ENCODE assay signal across 8 cellular contexts in genomic region chr18:48663931-48664847, GRCh38.
A peak's percentile ranks its signal among the peaks of the same experiment; 100 is the strongest.
DNase-seq lines count a peak whose midpoint lies in the region; ATAC-seq and TF ChIP-seq lines count a peak whose summit lies in the region.

No MANE protein-coding gene starts in this region.

- H3K79me2 ChIP-seq in SU-DHL-6 (ENCODE audit: insufficient read depth, low read length), result no peaks in the 10 kb centered on the region

- no peaks in the 10 kb centered on the region for H3K9me3 ChIP-seq in SU-DHL-6 (ENCODE audit: insufficient read depth, low read length)

- no peaks in the 10 kb centered on the region for H3K9me2 ChIP-seq in SU-DHL-6 (replicated peaks; ENCODE audit: insufficient read depth, low read length)

- no peaks in the 10 kb centered on the region for H3K36me3 ChIP-seq in SU-DHL-6 (ENCODE audit: low read length)

- H3K27ac ChIP-seq in SU-DHL-6 (ENCODE audit: low read depth, low read length), result no peak overlapping the region

- TF ChIP-seq CTCF in HFF-Myc (IDR thresholded peaks at IDR 0.05; ENCODE audit: low read depth, low read length, missing control alignments), result peak; percentile 82
- TF ChIP-seq CTCF in SU-DHL-6 (IDR thresholded peaks at IDR 0.05; ENCODE audit: insufficient read depth, low read length, poor library complexity, severe bottlenecking), result peak; percentile 93

- H3K4me3 ChIP-seq in HFF-Myc (replicated peaks; ENCODE audit: low read depth, low read length) (no peak overlapping the region), SU-DHL-6 (ENCODE audit: insufficient read depth, low read length, poor library complexity, severe bottlenecking) (no peak overlapping the region)

- no peaks in the 10 kb centered on the region for H4K20me1 ChIP-seq in SU-DHL-6 (ENCODE audit: low read depth, low read length)

- H3K9ac ChIP-seq in SU-DHL-6 (ENCODE audit: low read length), result no peak overlapping the region

- intact Hi-C loops in sciatic nerve (cut with DNase I), result loop anchor here (5.0 kb wide), 1 partner anchor 187 kb away; no protein-coding TSS in a partner anchor

- H3K27me3 ChIP-seq in SU-DHL-6 (ENCODE audit: low read length), result no peaks in the 10 kb centered on the region

- peak; percentile 52 for DNase-seq in CD1c-positive myeloid dendritic cell (ENCODE audit: extremely low spot score)
- DNase-seq in HFF-Myc (ENCODE audit: extremely low read depth, low read depth), result no peak
- peak in 52 of 58 donors; percentile 22 to 82 (median 61) for DNase-seq in anterior cingulate cortex (lab: John Stamatoyannopoulos, UW)
- peak; percentile 79 for DNase-seq in hepatic stellate cell (ENCODE audit: low spot score)
- DNase-seq in sciatic nerve (ENCODE audit: low spot score), result peak; percentile 88

- no peak overlapping the region for H3K4me2 ChIP-seq in SU-DHL-6 (ENCODE audit: low read depth, low read length, poor library complexity, severe bottlenecking)

- H3F3A ChIP-seq in SU-DHL-6 (ENCODE audit: insufficient read depth), result no peaks in the 10 kb centered on the region

- ATAC-seq in sciatic nerve (peak; percentile 64), GM18858 (IDR thresholded peaks at IDR 0.05; ENCODE audit: unreplicated experiment) (no peak), GM18868 (IDR thresholded peaks at IDR 0.05; ENCODE audit: unreplicated experiment) (no peak)

- H2AFZ ChIP-seq in SU-DHL-6 (ENCODE audit: low read depth, low read length, severe bottlenecking), result no peak overlapping the region
